ENCODE assay signal across 9 cellular contexts in genomic region chr12:102118874-102119273, GRCh38. TPM values are rescaled to one million over a fixed set of nuclear protein-coding genes. Genes with fewer than 3 reads are reported as not detected.
A peak's percentile ranks its signal among the peaks of the same experiment; 100 is the strongest.
DNase-seq lines count a peak whose midpoint lies in the region; ATAC-seq, FAIRE-seq and TF ChIP-seq lines count a peak whose summit lies in the region.
"Had no signal": no experiment of that assay in that cellular context is flagged by ENCODE, and none has a peak within 500 bp of the region (broad histone marks: within the 10 kb centered on the region; RNA-seq: fewer than 3 reads in every experiment).

No MANE protein-coding gene starts in this region.

- H3K27me3 ChIP-seq in BLaER1: no peaks in the 10 kb centered on the region

- no peaks in the 10 kb centered on the region for H4K20me1 ChIP-seq in BLaER1

- H3K4me2 ChIP-seq in BLaER1: peak overlapping the region; percentile 95

- no peak for FAIRE-seq in HTR-8/SVneo (lab: Jason Lieb, UNC)

- no peaks in the 10 kb centered on the region for H3K9me3 Mint-ChIP-seq in naive thymus-derived CD8-positive, alpha-beta T cell

- TF ChIP-seq CTCF in choroid plexus epithelial cell (conservative IDR thresholded peaks at IDR 0.05; ENCODE audit: low read depth, low read length): no peak

- no peak for ATAC-seq in naive thymus-derived CD8-positive, alpha-beta T cell
- no peak for ATAC-seq in GM21390 (IDR thresholded peaks at IDR 0.05; ENCODE audit: unreplicated experiment)

- POLR2A ChIA-PET in naive thymus-derived CD8-positive, alpha-beta T cell (lab: Charles Lee): interaction anchor here (1.1 kb wide), 1 partner anchor 57 kb away, joined by 8 read pairs; the partner anchor contains the start of gene WASHC3

- H3K4me1 ChIP-seq in BLaER1: peaks cover 36% of the 10 kb centered on the region

- peaks cover 35% of the 10 kb centered on the region; the same call in 1 of the 2 replicates for H3K36me3 ChIP-seq in BLaER1

- H3K27ac ChIP-seq in BLaER1: no peak overlapping the region

- H3K27ac Mint-ChIP-seq in naive thymus-derived CD8-positive, alpha-beta T cell: peak overlapping the region in 8 of 10 donors; percentile 65 to 98 (median 78)

- H3K4me1 Mint-ChIP-seq in naive thymus-derived CD8-positive, alpha-beta T cell: peaks cover 8 to 27% (median 18%) of the 10 kb centered on the region in 4 donors

- H3K27me3 Mint-ChIP-seq in naive thymus-derived CD8-positive, alpha-beta T cell: no peaks in the 10 kb centered on the region

- peaks cover 6 to 29% (median 22%) of the 10 kb centered on the region in 3 donors for H3K36me3 Mint-ChIP-seq in naive thymus-derived CD8-positive, alpha-beta T cell

- peak overlapping the region; percentile 59 to 95 (median 90) for H3K4me3 Mint-ChIP-seq in naive thymus-derived CD8-positive, alpha-beta T cell

- no peaks in the 10 kb centered on the region for H3K9me3 ChIP-seq in BLaER1

- no peak for DNase-seq in Jurkat, Clone E6-1 (ENCODE audit: low read depth, low spot score)
- DNase-seq in choroid plexus epithelial cell (ENCODE audit: low read depth): no peak
- no peak for DNase-seq in naive thymus-derived CD8-positive, alpha-beta T cell
- DNase-seq in SW 1271 (lab: John Stamatoyannopoulos, UW): no peak
- no peak for DNase-seq in HTR-8/SVneo (ENCODE audit: insufficient read length, low spot score)
- no peak for DNase-seq in dermis blood vessel endothelial cell
- DNase-seq: effector memory CD4-positive, alpha-beta T cell had no signal

- peak overlapping the region; percentile 79; the same call in 1 of the 2 replicates for H3K9ac ChIP-seq in BLaER1

- peak overlapping the region; percentile 70 for H3K4me3 ChIP-seq in BLaER1
- peak overlapping the region; percentile 90 for H3K4me3 ChIP-seq in Jurkat, Clone E6-1 (ENCODE audit: low read length)
- H3K4me3 ChIP-seq in choroid plexus epithelial cell (ENCODE audit: low read depth, low read length): peak overlapping the region; percentile 74

RNA-seq across cellular contexts. Expression of gene NUP37, which starts 1.0 kb away (rescaled TPM):
- polyA plus RNA-seq in Jurkat, Clone E6-1 (2012; ENCODE audit: insufficient read depth, insufficient read length): 127 TPM
- 10 to 100 TPM; 20.4 to 20.5 TPM for total RNA-seq in naive thymus-derived CD8-positive, alpha-beta T cell
- polyA plus RNA-seq in naive thymus-derived CD8-positive, alpha-beta T cell: 10 to 100 TPM; 23.0 to 34.4 (median 23.8) TPM
- total RNA-seq in dermis blood vessel endothelial cell: 45.4 and 80.8 TPM in 2 replicates

RNA-seq across cellular contexts. Expression of gene PARPBP, which starts 1.1 kb away (rescaled TPM):
- 29.2 TPM for polyA plus RNA-seq in Jurkat, Clone E6-1 (2012; ENCODE audit: insufficient read depth, insufficient read length)
- total RNA-seq in naive thymus-derived CD8-positive, alpha-beta T cell: 1 to 10 TPM; 1.3 to 1.8 TPM
- 1 to 10 TPM; 1.2 to 2.1 (median 1.9) TPM for polyA plus RNA-seq in naive thymus-derived CD8-positive, alpha-beta T cell
- 7.0 and 23.4 TPM in 2 replicates for total RNA-seq in dermis blood vessel endothelial cell

RNA-seq across cellular contexts. Expression of gene WASHC3, which starts 57.1 kb away (rescaled TPM):
- 64.1 TPM for polyA plus RNA-seq in Jurkat, Clone E6-1 (2012; ENCODE audit: insufficient read depth, insufficient read length)
- total RNA-seq in naive thymus-derived CD8-positive, alpha-beta T cell: 10 to 100 TPM; 54.3 to 57.0 TPM
- 10 to 100 TPM; 89.3 to 97.2 (median 93.4) TPM for polyA plus RNA-seq in naive thymus-derived CD8-positive, alpha-beta T cell
- total RNA-seq in dermis blood vessel endothelial cell: 50.4 and 56.0 TPM in 2 replicates
